ENCODE assay signal across 15 cellular contexts in the genomic region with DNA sequence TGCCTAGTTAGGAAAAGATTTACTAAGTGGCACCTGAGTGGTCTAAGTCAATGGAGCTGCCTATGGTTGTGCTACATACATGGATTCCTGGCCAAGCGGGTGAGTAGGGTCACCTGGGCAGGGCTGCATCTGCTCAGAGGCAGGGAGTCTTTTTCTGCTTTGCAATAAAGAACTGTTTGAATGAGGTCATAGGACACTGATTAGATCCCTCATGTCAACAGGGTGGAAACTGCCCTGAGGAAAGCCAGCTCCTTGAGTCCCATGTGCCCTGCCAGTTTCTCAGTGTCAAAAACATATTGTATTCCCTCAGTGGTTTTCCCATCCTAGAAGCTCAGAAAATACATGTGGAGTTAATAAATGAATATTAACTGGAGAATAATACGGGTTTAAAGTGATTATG. TPM values are rescaled to one million over a fixed set of nuclear protein-coding genes. Genes with fewer than 3 reads are reported as not detected.
DNase-seq lines count a peak whose midpoint lies in the region; ATAC-seq and TF ChIP-seq lines count a peak whose summit lies in the region.
"Had no signal": no experiment of that assay in that cellular context is flagged by ENCODE, and none has a peak within 500 bp of the region (broad histone marks: within the 10 kb centered on the region; RNA-seq: fewer than 3 reads in every experiment).

No MANE protein-coding gene starts in this region.

- H4K8ac ChIP-seq in mesenchymal stem cell (ENCODE audit: low read length) = no peak overlapping the region

- H3K4me1 ChIP-seq in Caco-2 (peaks cover 21% of the 10 kb centered on the region), HCT116 (ENCODE audit: control insufficient read depth in 1 of 2, insufficient read depth in 2 of 2, low read length in 2 of 2) (peaks cover 25 to 43% of the 10 kb centered on the region in 2 experiments), mesenchymal stem cell (ENCODE audit: control insufficient read depth, insufficient read depth, low read depth, low read length) (peaks cover 20% of the 10 kb centered on the region)

- H4K20me1 ChIP-seq in HCT116 (ENCODE audit: insufficient read depth) = no peaks in the 10 kb centered on the region

- no peak overlapping the region for H3K4ac ChIP-seq in mesenchymal stem cell (ENCODE audit: low read depth in 1 of 2, low read length in 2 of 2)

- H2BK120ac ChIP-seq in mesenchymal stem cell (ENCODE audit: low read depth, low read length) = no peak overlapping the region

- H3K9me3 Mint-ChIP-seq in Caco-2 (ENCODE audit: unreplicated experiment) (no peaks in the 10 kb centered on the region), Calu3 (ENCODE audit: low read depth, unreplicated experiment) (no peaks in the 10 kb centered on the region)
- H3K9me3 Mint-ChIP-seq: CD4-positive, alpha-beta memory T cell; T-cell had no signal

- no peaks in the 10 kb centered on the region for H3K27me3 Mint-ChIP-seq in Caco-2 (ENCODE audit: insufficient read depth, unreplicated experiment)
- no peaks in the 10 kb centered on the region for H3K27me3 Mint-ChIP-seq in Calu3 (ENCODE audit: unreplicated experiment)

- peak overlapping the region; percentile 38 for H3K4me3 Mint-ChIP-seq in Caco-2 (ENCODE audit: unreplicated experiment)
- no peak overlapping the region for H3K4me3 Mint-ChIP-seq in Calu3 (ENCODE audit: low read depth, unreplicated experiment)
- H3K4me3 Mint-ChIP-seq: CD4-positive, alpha-beta memory T cell; T-cell had no signal

- H3K36me3 ChIP-seq in Caco-2 (ENCODE audit: control insufficient read depth, insufficient read depth, low read length) (no peaks in the 10 kb centered on the region), HCT116 (ENCODE audit: control insufficient read depth in 1 of 2, insufficient read depth in 2 of 2, low read length in 2 of 2) (no peaks in the 10 kb centered on the region), mesenchymal stem cell (ENCODE audit: control insufficient read depth in 1 of 2, insufficient read depth in 2 of 2, low read depth in 1 of 2, low read length in 2 of 2) (no peaks in the 10 kb centered on the region)

- TF ChIP-seq POLR2A in HCT116 (IDR thresholded peaks at IDR 0.05; ENCODE audit: borderline replicate concordance, extremely low read depth, insufficient read depth, insufficient read length) = no peak

- POLR2A ChIA-PET in Caco-2 (lab: Charles Lee) = no interaction called here
- POLR2A ChIA-PET in HCT116 (lab: Charles Lee) = interaction anchor here (1.9 kb wide), 1 partner anchor 9 kb away, joined by 5 read pairs; no protein-coding TSS in a partner anchor
- POLR2A ChIA-PET in GM10248 (lab: Yijun Ruan, JAX) = no interaction called here

- H2AFZ ChIP-seq in HCT116 (ENCODE audit: low read depth, low read length, poor library complexity, severe bottlenecking) (peak overlapping the region; percentile 0), mesenchymal stem cell (ENCODE audit: low read depth, low read length) (no peak overlapping the region)

- H3K36me3 Mint-ChIP-seq in Caco-2 (ENCODE audit: insufficient read depth, unreplicated experiment) (peaks cover 17% of the 10 kb centered on the region), Calu3 (ENCODE audit: insufficient read depth, unreplicated experiment) (peaks cover 22% of the 10 kb centered on the region)
- H3K36me3 Mint-ChIP-seq: CD4-positive, alpha-beta memory T cell; T-cell had no signal

- intact Hi-C loops in Caco-2 (cut with micrococcal nuclease; ENCODE audit: unreplicated experiment) = no loop called here
- intact Hi-C loops in HCT116 (cut with micrococcal nuclease) = no loop called here
- intact Hi-C loops in Calu3 (cut with micrococcal nuclease; ENCODE audit: unreplicated experiment) = no loop called here

- no peaks in the 10 kb centered on the region for H3K9me2 ChIP-seq in HCT116 (ENCODE audit: insufficient read depth)

- RAD21 ChIA-PET in HCT116 (lab: Charles Lee; ENCODE audit: low non-redundant PET in 1 of 2, low total read pairs in 2 of 2, uncharacterized antibody in 2 of 2, unreplicated experiment in 2 of 2) = interaction anchor here in 1 of 2 experiments (2.0 kb wide), 1 partner anchor 9 kb away, joined by 6 read pairs; no protein-coding TSS in a partner anchor

- no peak overlapping the region for H3K14ac ChIP-seq in mesenchymal stem cell (ENCODE audit: low read length in 2 of 2)

- H3K27me3 ChIP-seq in Caco-2 (replicated peaks; ENCODE audit: control insufficient read depth, insufficient read depth, low read length) (no peaks in the 10 kb centered on the region), HCT116 (ENCODE audit: insufficient read depth, low read length) (no peaks in the 10 kb centered on the region), mesenchymal stem cell (ENCODE audit: control insufficient read depth in 1 of 2, insufficient read depth in 1 of 2, low read length in 2 of 2) (peaks cover under 1 to 2% of the 10 kb centered on the region in 2 experiments)

- H4K91ac ChIP-seq in mesenchymal stem cell (ENCODE audit: low read length) = no peak overlapping the region

- H3K27ac ChIP-seq in HCT116 (ENCODE audit: low read depth, low read length) (no peak overlapping the region), mesenchymal stem cell (ENCODE audit: low read length, poor library complexity, severe bottlenecking) (no peak overlapping the region)

- no peaks in the 10 kb centered on the region for H3K9me3 ChIP-seq in Caco-2
- no peaks in the 10 kb centered on the region for H3K9me3 ChIP-seq in HCT116 (ENCODE audit: control insufficient read depth in 1 of 2, insufficient read depth in 1 of 2, low read depth in 1 of 2, low read length in 2 of 2)
- H3K9me3 ChIP-seq in mesenchymal stem cell (ENCODE audit: control insufficient read depth, low read length) = no peaks in the 10 kb centered on the region

- no peaks in the 10 kb centered on the region for H3K79me1 ChIP-seq in mesenchymal stem cell (replicated peaks; ENCODE audit: low read length, poor library complexity, severe bottlenecking)

- BruUV-seq in Caco-2 (replicated peaks; lab: Mats Ljungman, UMichigan) (no TSS peak), HCT116 (replicated peaks; lab: Mats Ljungman, UMichigan) (no TSS peak), Calu3 (replicated peaks; lab: Mats Ljungman, UMichigan) (no TSS peak)

- DNase-seq in Caco-2 (no peak), HCT116 (ENCODE audit: low read depth, low spot score) (no peak), SK-N-DZ (ENCODE audit: low spot score) (peak; percentile 12), mesenchymal stem cell (no peak), GM10248 (ENCODE audit: extremely low spot score) (no peak), Calu3 (no peak)
- DNase-seq: CD4-positive, alpha-beta memory T cell; EL; MV-4-11; NCI-H1417; NCI-H2029; NCI-H2171; NCI-H774; T-cell had no signal

- WGBS in mesenchymal stem cell = 98% methylated on average over 2 of the region's 2 CpGs

- TF ChIP-seq CTCF in Caco-2 (IDR thresholded peaks at IDR 0.05; ENCODE audit: insufficient read depth in 1 of 2, low read depth in 1 of 2, low read length in 1 of 2, severe bottlenecking in 1 of 2, unreplicated experiment in 1 of 2) = no peak
- TF ChIP-seq CTCF in HCT116 (IDR thresholded peaks at IDR 0.05 in 2 of 3, conservative IDR thresholded peaks at IDR 0.05 in 1 of 3; ENCODE audit: borderline replicate concordance in 1 of 3, insufficient read depth in 1 of 3, low read depth in 2 of 3, low read length in 2 of 3) = no peak
- no peak for TF ChIP-seq CTCF in GM10248 (IDR thresholded peaks at IDR 0.05; ENCODE audit: control extremely low read depth, extremely low read depth, low read depth, missing control alignments)
- no peak for TF ChIP-seq CTCF in Calu3 (IDR thresholded peaks at IDR 0.05; ENCODE audit: unreplicated experiment)

- no peak overlapping the region for H3K4me3 ChIP-seq in Caco-2 (ENCODE audit: low read depth, low read length)
- no peak overlapping the region for H3K4me3 ChIP-seq in HCT116 (replicated peaks in 1 of 2; ENCODE audit: low read depth in 1 of 2, low read length in 2 of 2)
- H3K4me3 ChIP-seq in mesenchymal stem cell (ENCODE audit: insufficient read depth in 1 of 2, low read depth in 1 of 2, low read length in 2 of 2) = no peak overlapping the region

- H2BK15ac ChIP-seq in mesenchymal stem cell (ENCODE audit: low read depth, poor library complexity, severe bottlenecking) = no peak overlapping the region

- CTCF ChIA-PET in Caco-2 (lab: Charles Lee) = interaction anchor here (1.2 kb wide), 1 partner anchor 10 kb away, joined by 3 read pairs; no protein-coding TSS in a partner anchor
- CTCF ChIA-PET in HCT116 (lab: Charles Lee) = interaction anchor here (1.6 to 4.1 kb wide), 2 partner anchors 10 to 72 kb away, joined by 4 to 39 read pairs; no protein-coding TSS in a partner anchor
- CTCF ChIA-PET in GM10248 (lab: Yijun Ruan, JAX) = interaction anchor here (1.6 to 4.3 kb wide), 2 partner anchors 10 to 34 kb away, joined by 4 to 25 read pairs; no protein-coding TSS in a partner anchor
- CTCF ChIA-PET in Calu3 (lab: Charles Lee) = interaction anchor here (0.9 to 2.7 kb wide), 3 partner anchors 9 to 79 kb away, joined by 3 to 14 read pairs (median 4); no protein-coding TSS in a partner anchor

- H3K9ac ChIP-seq in HCT116 (ENCODE audit: low read length) = no peak overlapping the region
- no peak overlapping the region for H3K9ac ChIP-seq in mesenchymal stem cell (ENCODE audit: low read length)

- H3K79me2 ChIP-seq in HCT116 (ENCODE audit: insufficient read depth, low read length) = no peaks in the 10 kb centered on the region

- no peak overlapping the region for H3K23ac ChIP-seq in mesenchymal stem cell (ENCODE audit: low read length in 2 of 2)

- no peak overlapping the region for H2BK12ac ChIP-seq in mesenchymal stem cell (ENCODE audit: low read length in 2 of 2)

- peaks cover 18% of the 10 kb centered on the region for H3K4me1 Mint-ChIP-seq in Caco-2 (ENCODE audit: low read depth, unreplicated experiment)
- H3K4me1 Mint-ChIP-seq in Calu3 (ENCODE audit: low read depth, unreplicated experiment) = peaks cover 28% of the 10 kb centered on the region

- TF ChIP-seq RAD21 in HCT116 (IDR thresholded peaks at IDR 0.05; ENCODE audit: low read depth) = no peak

- H2AK5ac ChIP-seq in mesenchymal stem cell (ENCODE audit: low read length, severe bottlenecking) = peak overlapping the region; percentile 42

- H2BK5ac ChIP-seq in mesenchymal stem cell (ENCODE audit: low read depth, low read length, poor library complexity, severe bottlenecking) = no peak overlapping the region

- ATAC-seq in HCT116 (no peak), HG02981 (IDR thresholded peaks at IDR 0.05; ENCODE audit: unreplicated experiment) (no peak)
- ATAC-seq: T-cell had no signal

- peak overlapping the region in 1 of 2 experiments; percentile 32 for H3K18ac ChIP-seq in mesenchymal stem cell (ENCODE audit: low read depth in 1 of 2, low read length in 2 of 2)

- H3K27ac Mint-ChIP-seq in Caco-2 (ENCODE audit: unreplicated experiment) (no peak overlapping the region), Calu3 (ENCODE audit: unreplicated experiment) (no peak overlapping the region)
- H3K27ac Mint-ChIP-seq: CD4-positive, alpha-beta memory T cell; T-cell had no signal

- peak overlapping the region; percentile 65; the same call in 1 of the 2 replicates for H3K4me2 ChIP-seq in HCT116 (ENCODE audit: low read length)
- no peak overlapping the region for H3K4me2 ChIP-seq in mesenchymal stem cell (ENCODE audit: low read length, poor library complexity, severe bottlenecking)

RNA-seq across cellular contexts. Expression of gene LAMA3, which starts 4.6 kb away (rescaled TPM):
- total RNA-seq in Caco-2 (2022) = 34.6 and 37.9 TPM in 2 replicates
- total RNA-seq in HCT116 (2021; ENCODE audit: unreplicated experiment) = 5.6 TPM
- polyA plus RNA-seq in HCT116 (2012) = 6.4 and 7.0 TPM in 2 replicates
- 0.03 and 0.22 TPM in 2 replicates for polyA plus RNA-seq in SK-N-DZ (2014; cell fraction: cytosol; rRNA removed)
- polyA plus RNA-seq in SK-N-DZ (2014; cell fraction: nucleus; rRNA removed) = 0.43 and 0.59 TPM in 2 replicates
- polyA plus RNA-seq in mesenchymal stem cell (2013, experiment 1 of 2) = 0.23 TPM
- polyA plus RNA-seq in mesenchymal stem cell (2013, experiment 2 of 2) = 0.15 TPM
- 207 and 233 TPM in 2 replicates for total RNA-seq in Calu3 (2022)
- total RNA-seq: CD4-positive, alpha-beta memory T cell had no signal
- polyA plus RNA-seq: CD4-positive, alpha-beta memory T cell had no signal

RNA-seq across cellular contexts. Expression of gene ANKRD29, which starts 31.1 kb away (rescaled TPM):
- 7.3 and 8.2 TPM in 2 replicates for total RNA-seq in Caco-2 (2022)
- 8.8 TPM for total RNA-seq in HCT116 (2021; ENCODE audit: unreplicated experiment)
- 5.8 and 6.8 TPM in 2 replicates for polyA plus RNA-seq in HCT116 (2012)
- 0.16 TPM in 1 of 2 replicates, not detected in the other for polyA plus RNA-seq in SK-N-DZ (2014; cell fraction: cytosol; rRNA removed)
- not detected in 2 replicates for polyA plus RNA-seq in SK-N-DZ (2014; cell fraction: nucleus; rRNA removed)
- polyA plus RNA-seq in mesenchymal stem cell (2013, experiment 1 of 2) = 0.11 TPM
- 0.07 TPM for polyA plus RNA-seq in mesenchymal stem cell (2013, experiment 2 of 2)
- 6.9 and 7.8 TPM in 2 replicates for total RNA-seq in Calu3 (2022)
- total RNA-seq: CD4-positive, alpha-beta memory T cell had no signal
